8 cellular contexts compared by ENCODE assay signal in the genomic region with DNA sequence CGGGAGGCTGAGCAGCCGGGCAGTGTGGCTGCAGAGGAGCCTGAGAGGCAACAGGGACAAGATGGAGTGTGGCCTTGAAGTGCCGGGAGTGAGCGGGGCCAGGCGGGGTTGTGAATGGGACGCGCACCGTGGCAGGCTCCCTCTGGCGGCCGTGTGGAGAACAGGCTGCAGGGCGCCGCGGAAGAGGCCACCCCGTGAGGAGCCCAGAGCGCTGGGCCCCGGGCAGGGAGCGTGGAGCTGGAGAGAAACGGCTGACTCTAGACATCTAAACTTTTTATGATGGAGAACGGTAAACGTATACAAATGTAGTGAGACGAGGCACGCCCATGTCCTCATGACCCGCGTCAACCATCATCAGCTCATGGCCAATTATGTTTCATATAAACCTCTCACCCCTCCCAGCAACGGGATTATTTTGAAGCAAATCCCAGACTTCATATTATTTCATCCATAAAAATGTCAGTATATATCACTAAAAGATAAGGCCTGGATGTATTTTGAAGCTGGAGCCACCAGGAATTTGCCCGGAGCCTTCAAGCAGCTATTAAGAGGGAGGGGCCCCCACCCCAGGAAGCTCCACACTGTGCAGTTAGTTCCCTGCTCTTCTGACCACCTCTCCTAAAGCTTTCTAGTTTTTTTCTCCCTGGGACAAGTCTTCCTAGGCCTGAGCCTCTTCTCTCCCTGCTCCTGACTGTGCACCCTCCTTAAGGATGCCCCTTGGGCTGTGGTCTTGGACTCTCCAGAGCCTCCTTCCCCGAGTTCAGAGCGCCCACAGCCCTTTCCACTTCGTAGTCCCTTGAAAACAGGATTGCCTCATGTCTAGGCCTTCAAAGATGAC.
DNase-seq lines count a peak whose midpoint lies in the region; ATAC-seq, FAIRE-seq and TF ChIP-seq lines count a peak whose summit lies in the region.

No MANE protein-coding gene starts in this region.

- H2AK5ac ChIP-seq in H1 (ENCODE audit: low read depth, low read length): no peak overlapping the region

- TF ChIP-seq CTCF in H1 (IDR thresholded peaks at IDR 0.05; ENCODE audit: control extremely low read depth in 1 of 3, insufficient read depth in 1 of 3, low read depth in 1 of 3, low read length in 3 of 3): peak; percentile 95 to 97 (median 96)

- H3K36me3 ChIP-seq in H1 (ENCODE audit: control insufficient read depth in 2 of 4, insufficient read depth in 4 of 4, low read length in 3 of 4): no peaks in the 10 kb centered on the region

- no peaks in the 10 kb centered on the region for H3K79me1 ChIP-seq in H1 (ENCODE audit: low read depth, low read length)

- no peak overlapping the region for H3K56ac ChIP-seq in H1 (replicated peaks; ENCODE audit: insufficient read length, low read depth, low read length)

- no peak overlapping the region for H4K8ac ChIP-seq in H1 (ENCODE audit: extremely low read depth, insufficient read depth, low read length)

- H2BK12ac ChIP-seq in H1 (ENCODE audit: low read depth, low read length): peak overlapping the region; percentile 94; the same call in 1 of the 2 replicates

- no peak overlapping the region for H3K23ac ChIP-seq in H1 (ENCODE audit: insufficient read length)

- H3K4ac ChIP-seq in H1 (replicated peaks; ENCODE audit: insufficient read length, low read depth, low read length): peak overlapping the region; percentile 49

- H3K9ac ChIP-seq in H1 (replicated peaks in 1 of 4; ENCODE audit: extremely low read depth in 1 of 4, low read depth in 3 of 4, low read length in 3 of 4): no peak overlapping the region

- H3K23me2 ChIP-seq in H1 (ENCODE audit: low read depth, low read length): no peaks in the 10 kb centered on the region

- H2BK15ac ChIP-seq in H1 (ENCODE audit: low read length): no peak overlapping the region

- H2BK120ac ChIP-seq in H1 (replicated peaks; ENCODE audit: low read depth, low read length): no peak overlapping the region

- CTCF ChIA-PET in H1 (lab: Charles Lee; ENCODE audit: partially characterized antibody): interaction anchor here (0.5 to 12.5 kb wide), 66 partner anchors 7 to 1375 kb away, joined by 3 to 202 read pairs (median 6); a partner anchor contains a TSS

- H3K27me3 ChIP-seq in H1 (replicated peaks in 1 of 4; ENCODE audit: control insufficient read depth in 3 of 4, extremely low read depth in 1 of 4, insufficient read depth in 3 of 4, low read length in 3 of 4): peaks cover 0 to 11% (median 6%) of the 10 kb centered on the region in 4 experiments; a peak in 5 of 7 replicates

- DNase-seq in GM03348 (ENCODE audit: low spot score) (peak; percentile 94), NOMO-1 (lab: John Stamatoyannopoulos, UW; ENCODE audit: unreplicated experiment in 2 of 2) (peak; percentile 78 to 87), H1 (ENCODE audit: low read depth in 1 of 2, low spot score in 2 of 2) (peak; percentile 54 to 90), midbrain (lab: John Stamatoyannopoulos, UW) (peak; percentile 64), middle frontal gyrus (ENCODE audit: extremely low spot score, low spot score) (no peak)
- peak; percentile 90 for DNase-seq in activated CD8-positive, alpha-beta memory T cell treated with anti-CD3 and anti-CD28 coated beads for 24 hours
- peak; percentile 25 to 46 for DNase-seq in stimulated activated CD8-positive, alpha-beta memory T cell treated with anti-CD3 and anti-CD28 coated beads, Interleukin-15, amount 100 ng/mL, for 4 hours (ENCODE audit: low read depth in 2 of 2)

- no peaks in the 10 kb centered on the region for H3K9me3 ChIP-seq in H1 (ENCODE audit: insufficient read depth in 2 of 2, low read depth in 1 of 2, low read length in 1 of 2)

- no peak overlapping the region for H4K91ac ChIP-seq in H1 (replicated peaks; ENCODE audit: insufficient read length, low read length)

- peak; percentile 82 for ATAC-seq in HG03280 (IDR thresholded peaks at IDR 0.05; ENCODE audit: unreplicated experiment)

- no peak for TF ChIP-seq POLR2A in H1 (IDR thresholded peaks at IDR 0.05; ENCODE audit: control extremely low read depth in 1 of 2, low read depth in 2 of 2, low read length in 2 of 2)

- no peak for TF ChIP-seq EP300 in H1 (IDR thresholded peaks at IDR 0.05; ENCODE audit: borderline replicate concordance in 1 of 2, low read depth in 2 of 2, low read length in 2 of 2)

- no peak overlapping the region for H3K27ac ChIP-seq in H1 (ENCODE audit: low read depth, low read length)

- no peaks in the 10 kb centered on the region; a peak in 2 of 7 replicates for H3K4me1 ChIP-seq in H1 (replicated peaks in 1 of 4; ENCODE audit: control insufficient read depth in 3 of 4, insufficient read depth in 4 of 4, low read length in 3 of 4)

- POLR2A ChIA-PET in H1 (lab: Charles Lee; ENCODE audit: partially characterized antibody): interaction anchor here (1.3 to 1.8 kb wide), 3 partner anchors 8 to 346 kb away, joined by 3 to 5 read pairs (median 4); a partner anchor contains a TSS

- no peak overlapping the region for H3K4me2 ChIP-seq in H1 (ENCODE audit: insufficient read depth in 1 of 2, low read depth in 2 of 2, low read length in 2 of 2)

- H2BK20ac ChIP-seq in H1 (ENCODE audit: low read length): peak overlapping the region; percentile 61; the same call in 1 of the 2 replicates

- peak; percentile 80 to 90 for TF ChIP-seq RAD21 in H1 (IDR thresholded peaks at IDR 0.05 in 1 of 2, conservative IDR thresholded peaks at IDR 0.05 in 1 of 2; ENCODE audit: low read depth in 2 of 2, low read length in 2 of 2)

- no peak overlapping the region for H4K5ac ChIP-seq in H1 (ENCODE audit: insufficient read length, low read depth, low read length)

- H3K79me2 ChIP-seq in H1 (ENCODE audit: control insufficient read depth in 1 of 2, insufficient read depth in 2 of 2, low read length in 2 of 2): no peaks in the 10 kb centered on the region

- no peak for FAIRE-seq in H1 (lab: Jason Lieb, UNC)

- H4K20me1 ChIP-seq in H1 (replicated peaks in 1 of 2; ENCODE audit: control insufficient read depth in 1 of 2, insufficient read depth in 2 of 2, low read length in 2 of 2): no peaks in the 10 kb centered on the region

- H2BK5ac ChIP-seq in H1 (ENCODE audit: low read depth, low read length): no peak overlapping the region

- no peak overlapping the region for H3K4me3 ChIP-seq in H1 (ENCODE audit: extremely low read depth in 1 of 4, insufficient read depth in 2 of 4, low read depth in 3 of 4, low read length in 4 of 4)

- H3K18ac ChIP-seq in H1 (ENCODE audit: extremely low read depth, low read length): no peak overlapping the region

- H3K14ac ChIP-seq in H1 (ENCODE audit: insufficient read length): no peak overlapping the region

- WGBS in H1 (ENCODE audit: extremely low coverage in 1 of 2, insufficient coverage in 1 of 2, insufficient read length in 1 of 2, insufficient replicate concordance in 2 of 2, low coverage in 1 of 2, low lambda C conversion rate in 2 of 2, missing lambda C conversion rate in 1 of 2), 2 experiments: 26% methylated on average over 29 of the region's 29 CpGs; no CpG with 5 or more reads in 1 of the 2 experiments

- H2AFZ ChIP-seq in H1 (ENCODE audit: low read length): no peak overlapping the region

TF ChIP-seq in H1, 55 proteins besides CTCF, POLR2A, EP300 and RAD21 (continues in another document):
- TF ChIP-seq EGR1 (IDR thresholded peaks at IDR 0.05; ENCODE audit: borderline replicate concordance, low read depth, low read length) (no peak), TCF12 (IDR thresholded peaks at IDR 0.05; ENCODE audit: low read depth, low read length) (no peak), HDAC6 (IDR thresholded peaks at IDR 0.05; ENCODE audit: low read depth, low read length) (no peak), TAF1 (IDR thresholded peaks at IDR 0.05; ENCODE audit: low read depth, low read length) (peak; percentile 47; the same call in 1 of the 2 replicates), NRF1 (IDR thresholded peaks at IDR 0.05; ENCODE audit: low read depth, low read length) (no peak), SRF (IDR thresholded peaks at IDR 0.05; ENCODE audit: low read depth, low read length) (peak; percentile 19; the same call in 1 of the 2 replicates), SIRT6 (IDR thresholded peaks at IDR 0.05; ENCODE audit: low read length) (no peak), YY1 (IDR thresholded peaks at IDR 0.05; ENCODE audit: low read depth, low read length) (peak; percentile 88), TAF7 (optimal IDR thresholded peaks at IDR 0.05; ENCODE audit: borderline replicate concordance, low read depth, low read length) (no peak), GTF2F1 (IDR thresholded peaks at IDR 0.05; ENCODE audit: borderline replicate concordance, low read depth, low read length) (no peak), CBX8 (IDR thresholded peaks at IDR 0.05; ENCODE audit: borderline replicate concordance, low read depth, low read length) (no peak), CREB1 (IDR thresholded peaks at IDR 0.05) (peak; percentile 70; the same call in 1 of the 2 replicates), TEAD4 (IDR thresholded peaks at IDR 0.05; ENCODE audit: low read depth, low read length) (peak; percentile 36; the same call in 1 of the 2 replicates), BCL11A (IDR thresholded peaks at IDR 0.05; ENCODE audit: low read depth in 2 of 2, low read length in 2 of 2) (no peak), CEBPB (IDR thresholded peaks at IDR 0.05; ENCODE audit: low read depth, low read length) (0 out of 2 replicates have a peak, but pooled peaks have one; percentile 4), KDM1A (IDR thresholded peaks at IDR 0.05; ENCODE audit: borderline replicate concordance, low read length) (no peak)
- TF ChIP-seq, protein P1, sequence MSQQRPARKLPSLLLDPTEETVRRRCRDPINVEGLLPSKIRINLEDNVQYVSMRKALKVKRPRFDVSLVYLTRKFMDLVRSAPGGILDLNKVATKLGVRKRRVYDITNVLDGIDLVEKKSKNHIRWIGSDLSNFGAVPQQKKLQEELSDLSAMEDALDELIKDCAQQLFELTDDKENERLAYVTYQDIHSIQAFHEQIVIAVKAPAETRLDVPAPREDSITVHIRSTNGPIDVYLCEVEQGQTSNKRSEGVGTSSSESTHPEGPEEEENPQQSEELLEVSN (IDR thresholded peaks at IDR 0.05): peak; percentile 33; the same call in 1 of the 2 replicates
- TF ChIP-seq, protein P2, sequence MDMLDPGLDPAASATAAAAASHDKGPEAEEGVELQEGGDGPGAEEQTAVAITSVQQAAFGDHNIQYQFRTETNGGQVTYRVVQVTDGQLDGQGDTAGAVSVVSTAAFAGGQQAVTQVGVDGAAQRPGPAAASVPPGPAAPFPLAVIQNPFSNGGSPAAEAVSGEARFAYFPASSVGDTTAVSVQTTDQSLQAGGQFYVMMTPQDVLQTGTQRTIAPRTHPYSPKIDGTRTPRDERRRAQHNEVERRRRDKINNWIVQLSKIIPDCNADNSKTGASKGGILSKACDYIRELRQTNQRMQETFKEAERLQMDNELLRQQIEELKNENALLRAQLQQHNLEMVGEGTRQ (IDR thresholded peaks at IDR 0.05; ENCODE audit: low read length): 0 out of 2 replicates have a peak, but pooled peaks have one; percentile 5
- TF ChIP-seq, protein P3, sequence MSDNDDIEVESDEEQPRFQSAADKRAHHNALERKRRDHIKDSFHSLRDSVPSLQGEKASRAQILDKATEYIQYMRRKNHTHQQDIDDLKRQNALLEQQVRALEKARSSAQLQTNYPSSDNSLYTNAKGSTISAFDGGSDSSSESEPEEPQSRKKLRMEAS (IDR thresholded peaks at IDR 0.05): peak; percentile 76
